Comparison of ENCODE assay signal across 34 cellular contexts in genomic region chr4:186739317-186739716, GRCh38. TPM values are rescaled to one million over a fixed set of nuclear protein-coding genes. Genes with fewer than 3 reads are reported as not detected.
"Had no signal": no experiment of that assay in that cellular context is flagged by ENCODE, and none has a peak within 500 bp of the region (broad histone marks: within the 10 kb centered on the region; RNA-seq: fewer than 3 reads in every experiment).

No MANE protein-coding gene starts in this region.

- H3K9me3 ChIP-seq: adrenal gland, ascending aorta, body of pancreas, breast epithelium had no signal

- H3K4me3 ChIP-seq: adrenal gland, ascending aorta, body of pancreas, breast epithelium, cardiac muscle cell had no signal

- H3K36me3 ChIP-seq: adrenal gland, ascending aorta, brain microvascular endothelial cell, breast epithelium, cardiac muscle cell had no signal

- ATAC-seq: activated naive CD4-positive, alpha-beta T cell treated with anti-CD3 and anti-CD28 coated beads, Interleukin-2, amount 50 U/mL, for 72 hours; activated naive CD8-positive, alpha-beta T cell treated with anti-CD3 and anti-CD28 coated beads, Interleukin-2, amount 50 U/mL, for 24 hours; activated T-cell treated with anti-CD3 and anti-CD28 coated beads, Interleukin-2, amount 50 U/mL, for 4 hours; activated T-cell treated with anti-CD3 and anti-CD28 coated beads, Interleukin-2, amount 50 U/mL, for 72 hours; activated T-helper 17 cell treated with anti-CD3 and anti-CD28 coated beads, Interleukin-2, amount 50 U/mL, for 72 hours; body of pancreas had no signal

- FAIRE-seq: astrocyte, bronchial epithelial cell had no signal

- H3K4me1 ChIP-seq: adrenal gland, ascending aorta, breast epithelium had no signal

- DNase-seq: activated effector memory CD4-positive, alpha-beta T cell treated with anti-CD3 and anti-CD28 coated beads, Interleukin-2, amount 50 U/mL, for 16 hours; activated effector memory CD4-positive, alpha-beta T cell treated with Interleukin-2 at 50 U/mL for 16 hours; activated gamma-delta T cell; activated gamma-delta T cell treated with Interleukin-2 at 50 U/mL for 16 hours; activated naive CD4-positive, alpha-beta T cell; activated naive CD4-positive, alpha-beta T cell treated with anti-CD3 and anti-CD28 coated beads for 36 hours; activated naive CD4-positive, alpha-beta T cell treated with anti-CD3 and anti-CD28 coated beads, Interleukin-2, amount 10 ng/mL, durations not matched to agents 7 days and 5 days; activated naive CD4-positive, alpha-beta T cell treated with anti-CD3 and anti-CD28 coated beads, Interleukin-2, amount 50 U/mL, for 16 hours; activated naive CD4-positive, alpha-beta T cell treated with Interleukin-2 at 50 U/mL for 16 hours; activated naive CD8-positive, alpha-beta T cell treated with anti-CD3 and anti-CD28 coated beads for 36 hours; activated naive CD8-positive, alpha-beta T cell treated with anti-CD3 and anti-CD28 coated beads, Interleukin-2, amount 10 ng/mL, durations not matched to agents 7 days and 5 days; activated naive CD8-positive, alpha-beta T cell treated with anti-CD3 and anti-CD28 coated beads, Interleukin-2, amount 50 U/mL, for 24 hours; activated T-cell treated with anti-CD3 and anti-CD28 coated beads for 4 hours; activated T-cell treated with anti-CD3 and anti-CD28 coated beads, Interleukin-2, amount 50 U/mL, for 1 hour; activated T-cell treated with anti-CD3 and anti-CD28 coated beads, Interleukin-2, amount 50 U/mL, for 24 hours; activated T-cell treated with anti-CD3 and anti-CD28 coated beads, Interleukin-2, amount 50 U/mL, for 4 hours; activated T-cell treated with anti-CD3 and anti-CD28 coated beads, Interleukin-2, amount 50 U/mL, for 48 hours; activated T-cell treated with anti-CD3 and anti-CD28 coated beads, Interleukin-2, amount 50 U/mL, for 72 hours; adrenal gland; amniotic stem cell; amygdala; anterior cingulate cortex; body of pancreas; brain microvascular endothelial cell; caudate nucleus; central memory CD4-positive, alpha-beta T cell; cerebellar nuclear complex had no signal

- H3K27ac ChIP-seq: adrenal gland, ascending aorta, body of pancreas, brain microvascular endothelial cell, breast epithelium, cardiac muscle cell had no signal

- H3K27me3 ChIP-seq: adrenal gland, ascending aorta, body of pancreas, brain microvascular endothelial cell, breast epithelium, cardiac muscle cell had no signal

RNA-seq across cellular contexts. Expression of gene FAT1, which starts 15.7 kb away (rescaled TPM):
- total RNA-seq: activated naive CD8-positive, alpha-beta T cell treated with anti-CD3 and anti-CD28 coated beads, Interleukin-2, amount 10 ng/mL, durations not matched to agents 7 days and 5 days; activated T-helper 17 cell treated with anti-CD3 and anti-CD28 coated beads, Interleukin-2, amount 50 U/mL, for 72 hours had no signal
